Comparison of ENCODE assay signal across 9 cellular contexts in the genomic region with DNA sequence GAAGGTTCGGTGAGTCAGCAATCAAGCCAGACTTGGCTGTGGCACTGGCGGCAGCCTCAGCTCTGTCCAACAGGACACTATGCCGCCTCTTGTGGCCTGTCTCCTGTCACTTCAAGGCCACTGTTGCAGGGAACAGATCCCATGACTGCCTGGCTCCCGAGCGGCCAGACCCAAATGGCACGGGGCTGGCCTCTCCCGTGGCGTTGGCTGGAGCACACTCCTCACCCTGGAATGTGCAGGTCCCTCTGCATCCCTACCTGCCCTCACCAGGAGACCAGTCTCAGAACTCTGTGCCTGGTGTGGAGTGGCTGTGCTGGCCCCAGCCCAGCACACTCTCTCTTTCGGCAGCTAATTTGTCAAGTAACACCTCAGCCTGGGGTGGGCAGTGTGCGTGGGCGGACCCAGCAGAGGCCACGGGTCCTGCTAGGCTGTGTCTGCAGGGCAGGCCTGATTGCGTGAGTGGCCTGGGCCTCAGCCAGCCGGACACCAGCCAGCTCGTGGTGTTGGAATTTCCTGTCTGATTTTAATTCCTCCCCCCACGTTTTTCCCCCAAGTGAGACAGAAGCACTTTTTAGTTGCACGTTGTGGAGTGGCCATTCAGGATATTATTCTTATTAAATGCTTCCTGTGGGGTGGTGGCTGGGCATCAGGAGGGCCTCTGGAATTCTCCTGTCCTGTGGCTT.
DNase-seq lines count a peak whose midpoint lies in the region; ATAC-seq lines count a peak whose summit lies in the region.
"Had no signal": no experiment of that assay in that cellular context is flagged by ENCODE, and none has a peak within 500 bp of the region (broad histone marks: within the 10 kb centered on the region; RNA-seq: fewer than 3 reads in every experiment).

No MANE protein-coding gene starts in this region.

- DNase-seq in ELR (ENCODE audit: low read depth) (peak; percentile 92), UCSD-AML1 (lab: John Stamatoyannopoulos, UW; ENCODE audit: unreplicated experiment) (peak; percentile 63), glomerular endothelial cell (ENCODE audit: extremely low read depth, low read depth, low spot score) (peak; percentile 77), posterior vena cava (ENCODE audit: low spot score) (peak; percentile 94), HAP-1 (ENCODE audit: low spot score in 2 of 2) (no peak), MV-4-11 (lab: John Stamatoyannopoulos, UW) (no peak), activated gamma-delta T cell (lab: John Stamatoyannopoulos, UW) (no peak)
- DNase-seq: T-helper 1 cell had no signal

- peaks cover 7% of the 10 kb centered on the region for H3K4me1 ChIP-seq in HAP-1

- H3K4me3 ChIP-seq in HAP-1, result no peak overlapping the region

- no peaks in the 10 kb centered on the region for H3K36me3 ChIP-seq in HAP-1 (replicated peaks)

- in situ Hi-C loops in HAP-1 (cut with MboI; ENCODE audit: low sequenced_read_pairs), result no loop called here

- H3K27me3 ChIP-seq in HAP-1 (ENCODE audit: low read depth), result no peaks in the 10 kb centered on the region

- no peak for ATAC-seq in HG02610 (IDR thresholded peaks at IDR 0.05; ENCODE audit: unreplicated experiment)

- intact Hi-C loops in posterior vena cava (cut with DNase I), result loop anchor here in 1 of 2 donors (10.0 kb wide), 1 partner anchor 110 kb away; no protein-coding TSS in a partner anchor

- no peaks in the 10 kb centered on the region for H3K9me3 ChIP-seq in HAP-1

Comparison
In these comparisons a context has a peak if more than half of its experiments do, and no peak if none do; other contexts are left out.
1. DNase-seq: peak in ELR (single experiment), UCSD-AML1 (single experiment), glomerular endothelial cell (single experiment) and posterior vena cava (single experiment); none in HAP-1 (0 of 2), MV-4-11 (single experiment) and activated gamma-delta T cell (single experiment).